ENCODE assay signal across 8 cellular contexts in genomic region chr17:4364622-4365041, GRCh38. TPM values are rescaled to one million over a fixed set of nuclear protein-coding genes. Genes with fewer than 3 reads are reported as not detected.
A peak's percentile ranks its signal among the peaks of the same experiment; 100 is the strongest.
DNase-seq lines count a peak whose midpoint lies in the region; ATAC-seq and TF ChIP-seq lines count a peak whose summit lies in the region.

No MANE protein-coding gene starts in this region.

- 30 to 54% methylated on average over 15 to 18 of the region's 18 CpGs for WGBS in esophagus squamous epithelium, 2 donors

- peak overlapping the region; percentile 88 for H3K27ac ChIP-seq in DOHH2 (ENCODE audit: low read depth, low read length)
- peak overlapping the region; percentile 89 for H3K27ac ChIP-seq in RWPE2 (ENCODE audit: poor library complexity, severe bottlenecking)
- peak overlapping the region; percentile 97 to 100 (median 98) for H3K27ac ChIP-seq in esophagus squamous epithelium
- H3K27ac ChIP-seq in parathyroid adenoma: peak overlapping the region; percentile 87

- H3K4me3 ChIP-seq in DOHH2 (ENCODE audit: low read length): peak overlapping the region; percentile 78
- H3K4me3 ChIP-seq in RWPE2 (ENCODE audit: severe bottlenecking): peak overlapping the region; percentile 85
- peak overlapping the region; percentile 89 to 100 (median 97) for H3K4me3 ChIP-seq in esophagus squamous epithelium
- peak overlapping the region; percentile 90 for H3K4me3 ChIP-seq in parathyroid adenoma (ENCODE audit: low read depth, low read length)

- no peak for ATAC-seq in RWPE2 (ENCODE audit: low read depth)

- H3K4me1 ChIP-seq in DOHH2 (ENCODE audit: control insufficient read depth, low read length) (peaks cover 76% of the 10 kb centered on the region), RWPE2 (ENCODE audit: insufficient read depth, poor library complexity, severe bottlenecking) (peaks cover 6% of the 10 kb centered on the region), esophagus squamous epithelium (peaks cover 8 to 67% (median 9%) of the 10 kb centered on the region in 3 donors), parathyroid adenoma (no peaks in the 10 kb centered on the region)

- peak overlapping the region; percentile 65 for H3K4me2 ChIP-seq in DOHH2 (ENCODE audit: low read length)
- H3K4me2 ChIP-seq in parathyroid adenoma (ENCODE audit: low read length): peak overlapping the region; percentile 57

- H3K79me2 ChIP-seq in DOHH2 (ENCODE audit: control insufficient read depth, low read length) (peaks cover 70% of the 10 kb centered on the region), parathyroid adenoma (peaks cover 22% of the 10 kb centered on the region)

- intact Hi-C loops in esophagus squamous epithelium (cut with DNase I): no loop called here

- H4K20me1 ChIP-seq in DOHH2 (ENCODE audit: control insufficient read depth, insufficient read depth, low read depth, low read length): peaks cover 22% of the 10 kb centered on the region

- H3K27me3 ChIP-seq in DOHH2 (ENCODE audit: control insufficient read depth, low read length) (no peaks in the 10 kb centered on the region), RWPE2 (ENCODE audit: insufficient read depth, poor library complexity, severe bottlenecking) (no peaks in the 10 kb centered on the region), esophagus squamous epithelium (no peaks in the 10 kb centered on the region), parathyroid adenoma (ENCODE audit: control insufficient read depth, insufficient read depth, low read length) (no peaks in the 10 kb centered on the region)

- peaks cover 24% of the 10 kb centered on the region for H3F3A ChIP-seq in DOHH2 (ENCODE audit: control insufficient read depth, insufficient read depth)

- no peak for DNase-seq in RWPE2 (ENCODE audit: low spot score)
- no peak for DNase-seq in esophagus squamous epithelium (lab: John Stamatoyannopoulos, UW)
- DNase-seq in DMS53 treated with DMSO at 0.1 percent for 48 hours (lab: John Stamatoyannopoulos, UW; ENCODE audit: unreplicated experiment): no peak
- no peak for DNase-seq in GM03348 (ENCODE audit: low spot score)
- no peak for DNase-seq in pons (ENCODE audit: low spot score)
- no peak for DNase-seq in GM19240 (ENCODE audit: insufficient read length, low spot score)

- H3K9me3 ChIP-seq in DOHH2 (ENCODE audit: control insufficient read depth, insufficient read depth, low read length): no peaks in the 10 kb centered on the region
- H3K9me3 ChIP-seq in RWPE2 (ENCODE audit: severe bottlenecking): no peaks in the 10 kb centered on the region
- H3K9me3 ChIP-seq in esophagus squamous epithelium: no peaks in the 10 kb centered on the region
- no peaks in the 10 kb centered on the region for H3K9me3 ChIP-seq in parathyroid adenoma (ENCODE audit: control insufficient read depth, low read length)

- TF ChIP-seq CTCF in DOHH2 (IDR thresholded peaks at IDR 0.05; ENCODE audit: low read depth, low read length, poor library complexity, severe bottlenecking) (no peak), RWPE2 (IDR thresholded peaks at IDR 0.05; ENCODE audit: poor library complexity, severe bottlenecking) (no peak), esophagus squamous epithelium (IDR thresholded peaks at IDR 0.05) (no peak), parathyroid adenoma (IDR thresholded peaks at IDR 0.05) (no peak)

- no peak overlapping the region for H2AFZ ChIP-seq in parathyroid adenoma

- no peaks in the 10 kb centered on the region for H3K9me2 ChIP-seq in DOHH2 (replicated peaks; ENCODE audit: control insufficient read depth, low read length)

- no peak overlapping the region for H3K9ac ChIP-seq in parathyroid adenoma

- no peak for TF ChIP-seq POLR2A in esophagus squamous epithelium (IDR thresholded peaks at IDR 0.05)

- peaks cover 59% of the 10 kb centered on the region for H3K36me3 ChIP-seq in DOHH2 (ENCODE audit: control insufficient read depth, low read length)
- peaks cover 23% of the 10 kb centered on the region for H3K36me3 ChIP-seq in RWPE2 (ENCODE audit: low read depth)
- peaks cover 0 to 15% (median 0%) of the 10 kb centered on the region in 3 donors for H3K36me3 ChIP-seq in esophagus squamous epithelium
- H3K36me3 ChIP-seq in parathyroid adenoma (ENCODE audit: control insufficient read depth, insufficient read depth, low read length): no peaks in the 10 kb centered on the region

RNA-seq across cellular contexts. Expression of gene UBE2G1, which starts 1.8 kb away (rescaled TPM):
- 10 to 100 TPM; 52.5 to 88.2 (median 73.5) TPM for total RNA-seq in esophagus squamous epithelium
